ENCODE assay signal across 8 cellular contexts in the genomic region with DNA sequence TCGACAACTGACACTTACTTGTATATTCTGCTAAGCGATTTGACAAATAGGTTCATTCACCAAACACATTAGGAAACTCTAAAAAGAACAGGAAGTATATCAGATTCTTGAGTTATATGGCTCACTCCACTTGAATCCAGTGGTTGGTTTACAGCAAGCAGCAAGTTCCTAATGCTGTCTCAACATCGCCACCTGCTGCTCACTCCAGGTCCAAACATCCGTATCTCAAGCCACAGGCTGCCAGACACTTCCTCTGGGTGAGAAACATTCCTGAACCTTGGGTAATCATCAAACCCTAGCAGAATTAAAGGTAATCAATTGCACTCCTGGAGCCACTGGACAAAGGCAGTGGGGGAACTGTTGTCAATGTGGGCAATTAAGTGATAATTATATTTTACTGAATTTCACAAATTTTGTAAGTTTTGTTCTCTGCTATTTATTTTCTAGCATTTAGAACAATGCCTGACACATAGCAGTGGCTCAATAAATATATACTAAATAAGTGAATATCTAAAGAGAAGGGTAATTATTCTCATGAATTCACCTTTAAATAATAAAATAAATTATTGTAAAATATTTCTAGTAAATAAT.
A peak's percentile ranks its signal among the peaks of the same experiment; 100 is the strongest.
DNase-seq lines count a peak whose midpoint lies in the region; ATAC-seq and TF ChIP-seq lines count a peak whose summit lies in the region.

No MANE protein-coding gene starts in this region.

- intact Hi-C loops in left cardiac atrium (cut with DNase I), result loop anchor here in 1 of 2 donors (2.0 kb wide), 1 partner anchor 118 kb away; no protein-coding TSS in a partner anchor

- peak; percentile 94 for ATAC-seq in HG02571 (IDR thresholded peaks at IDR 0.05; ENCODE audit: unreplicated experiment)
- peak; percentile 91 to 93 for ATAC-seq in left cardiac atrium
- ATAC-seq in HG03135 (IDR thresholded peaks at IDR 0.05; ENCODE audit: unreplicated experiment), result no peak

- no peak overlapping the region for H3K9ac ChIP-seq in adipocyte (ENCODE audit: low read length)

- no peaks in the 10 kb centered on the region for H3K36me3 ChIP-seq in adipocyte (ENCODE audit: control insufficient read depth, insufficient read depth, low read length, severe bottlenecking)

- TF ChIP-seq CTCF in GM12872 (IDR thresholded peaks at IDR 0.05; ENCODE audit: insufficient read depth, low read depth, low read length) (peak; percentile 85), NB4 (IDR thresholded peaks at IDR 0.05; ENCODE audit: low read depth, low read length) (peak; percentile 96)

- no peaks in the 10 kb centered on the region for H3K9me3 ChIP-seq in adipocyte (ENCODE audit: control insufficient read depth, low read length)

- TF ChIP-seq POLR2A in NB4 (IDR thresholded peaks at IDR 0.05; ENCODE audit: extremely low read depth, insufficient read length), result no peak

- DNase-seq in NB4 (ENCODE audit: low read depth), result peak; percentile 83
- DNase-seq in SW480 (ENCODE audit: low spot score), result peak; percentile 68
- peak; percentile 87 for DNase-seq in adipocyte (ENCODE audit: low read depth)
- DNase-seq in left cardiac atrium, result peak; percentile 88
- peak; percentile 63 for DNase-seq in retina

- no peaks in the 10 kb centered on the region for H3K27me3 ChIP-seq in adipocyte (replicated peaks; ENCODE audit: control insufficient read depth, insufficient read depth, low read length)

- no peak overlapping the region for H3K4me3 ChIP-seq in NB4 (ENCODE audit: low read depth, low read length)
- no peak overlapping the region for H3K4me3 ChIP-seq in adipocyte (ENCODE audit: low read length)

- H3K4me1 ChIP-seq in adipocyte (ENCODE audit: control insufficient read depth, insufficient read depth, low read length), result peaks cover 3% of the 10 kb centered on the region
